8 cellular contexts compared by ENCODE assay signal in the genomic region with DNA sequence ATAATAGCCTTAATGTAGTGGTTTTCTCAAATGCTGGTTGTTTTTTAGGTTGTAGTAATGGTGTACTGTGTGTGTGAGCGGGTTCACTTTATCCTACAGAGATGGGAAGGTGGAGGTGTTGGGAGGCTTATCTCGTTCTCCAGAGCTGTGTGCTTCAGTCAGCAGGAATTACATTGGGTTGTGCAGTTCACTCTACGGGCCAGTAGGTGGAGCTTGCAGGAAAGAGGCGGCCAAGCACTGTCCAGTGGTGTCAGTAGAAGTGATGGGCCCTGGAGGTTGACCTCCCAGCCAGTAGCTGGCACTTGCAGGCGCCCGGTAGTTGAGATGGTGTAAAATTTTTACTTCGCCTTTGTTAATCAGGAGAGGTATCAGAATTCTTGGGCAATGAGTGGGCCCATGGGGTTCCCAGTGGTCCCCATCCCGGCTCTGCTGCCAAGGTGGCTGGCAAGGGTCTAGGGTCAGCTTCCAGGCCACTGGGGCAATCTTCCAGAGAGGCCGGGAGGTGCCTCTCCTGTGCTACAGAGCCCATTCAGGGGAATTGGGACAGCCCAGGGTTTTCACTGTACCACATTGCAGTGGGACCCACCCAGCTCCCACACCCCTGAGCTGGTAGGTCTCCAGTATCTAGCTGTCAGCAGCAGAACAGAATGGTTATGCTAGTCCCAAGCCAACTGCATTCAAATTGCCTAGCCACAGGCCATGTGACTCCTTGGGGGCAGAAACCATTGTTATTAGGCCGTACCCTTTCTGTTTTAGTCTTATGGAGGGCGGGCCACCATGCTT. TPM values are rescaled to one million over a fixed set of nuclear protein-coding genes. Genes with fewer than 3 reads are reported as not detected.
DNase-seq lines count a peak whose midpoint lies in the region; ATAC-seq, FAIRE-seq and TF ChIP-seq lines count a peak whose summit lies in the region.

No MANE protein-coding gene starts in this region.

- intact Hi-C loops in CD8-positive, alpha-beta T cell (cut with DNase I, micrococcal nuclease) = loop anchor here (1.0 to 2.0 kb wide), 3 partner anchors 60 to 104 kb away; no protein-coding TSS in a partner anchor
- intact Hi-C loops in activated CD4-positive, alpha-beta memory T cell treated with anti-CD3 and anti-CD28 coated beads for 36 hours (cut with micrococcal nuclease) = loop anchor here (1.0 to 2.0 kb wide), 2 partner anchors 104 to 222 kb away; no protein-coding TSS in a partner anchor

- FAIRE-seq in GM19239 (lab: Jason Lieb, UNC) = peak; percentile 97

- H3K4me1 Mint-ChIP-seq in CD8-positive, alpha-beta T cell (ENCODE audit: low read depth) = peaks cover 44% of the 10 kb centered on the region
- H3K4me1 Mint-ChIP-seq in activated CD4-positive, alpha-beta memory T cell treated with anti-CD3 and anti-CD28 coated beads for 36 hours (ENCODE audit: low read depth) = peaks cover 40% of the 10 kb centered on the region
- peaks cover 12 to 16% of the 10 kb centered on the region in 2 donors for H3K4me1 Mint-ChIP-seq in effector memory CD8-positive, alpha-beta T cell (ENCODE audit: low read depth in 2 of 2)
- H3K4me1 Mint-ChIP-seq in mesothelial cell of epicardium = peaks cover 8% of the 10 kb centered on the region
- H3K4me1 Mint-ChIP-seq in stimulated activated naive B cell treated with anti-CD40 and anti-IgM and Interleukin-4, amounts not matched to agents 10 μg/mL and 1 μg/mL and 100 μg/mL, for 72 hours = peaks cover 23 to 44% of the 10 kb centered on the region in 2 donors

- no peaks in the 10 kb centered on the region for H3K27me3 Mint-ChIP-seq in CD8-positive, alpha-beta T cell (ENCODE audit: low read depth)
- no peaks in the 10 kb centered on the region for H3K27me3 Mint-ChIP-seq in activated CD4-positive, alpha-beta memory T cell treated with anti-CD3 and anti-CD28 coated beads for 36 hours
- H3K27me3 Mint-ChIP-seq in effector memory CD8-positive, alpha-beta T cell = no peaks in the 10 kb centered on the region
- no peaks in the 10 kb centered on the region for H3K27me3 Mint-ChIP-seq in mesothelial cell of epicardium (ENCODE audit: low read depth)
- no peaks in the 10 kb centered on the region for H3K27me3 Mint-ChIP-seq in stimulated activated naive B cell treated with anti-CD40 and anti-IgM and Interleukin-4, amounts not matched to agents 10 μg/mL and 1 μg/mL and 100 μg/mL, for 72 hours

- CTCF ChIA-PET in CD8-positive, alpha-beta T cell (lab: Charles Lee) = interaction anchor here (0.6 to 6.1 kb wide), 53 partner anchors 9 to 276 kb away, joined by 3 to 49 read pairs (median 6); a partner anchor contains a TSS
- CTCF ChIA-PET in activated CD4-positive, alpha-beta memory T cell treated with anti-CD3 and anti-CD28 coated beads for 36 hours (lab: Charles Lee) = interaction anchor here (0.5 to 5.9 kb wide), 60 partner anchors 9 to 275 kb away, joined by 3 to 63 read pairs (median 6); no protein-coding TSS in a partner anchor

- peak overlapping the region; percentile 53 for H3K27ac Mint-ChIP-seq in CD8-positive, alpha-beta T cell
- H3K27ac Mint-ChIP-seq in activated CD4-positive, alpha-beta memory T cell treated with anti-CD3 and anti-CD28 coated beads for 36 hours = peak overlapping the region; percentile 60
- H3K27ac Mint-ChIP-seq in effector memory CD8-positive, alpha-beta T cell = peak overlapping the region; percentile 31 to 66
- H3K27ac Mint-ChIP-seq in mesothelial cell of epicardium = no peak overlapping the region
- peak overlapping the region; percentile 75 for H3K27ac Mint-ChIP-seq in stimulated activated naive B cell treated with anti-CD40 and anti-IgM and Interleukin-4, amounts not matched to agents 10 μg/mL and 1 μg/mL and 100 μg/mL, for 72 hours

- H3K4me1 ChIP-seq in CD8-positive, alpha-beta T cell (ENCODE audit: insufficient read depth, low read length) = peaks cover 17% of the 10 kb centered on the region

- TF ChIP-seq CTCF in CD8-positive, alpha-beta T cell (IDR thresholded peaks at IDR 0.05) = peak; percentile 82
- peak; percentile 82 for TF ChIP-seq CTCF in mesothelial cell of epicardium (IDR thresholded peaks at IDR 0.05; ENCODE audit: unreplicated experiment)

- H3K4me3 Mint-ChIP-seq in CD8-positive, alpha-beta T cell = no peak overlapping the region
- H3K4me3 Mint-ChIP-seq in activated CD4-positive, alpha-beta memory T cell treated with anti-CD3 and anti-CD28 coated beads for 36 hours = no peak overlapping the region
- no peak overlapping the region for H3K4me3 Mint-ChIP-seq in effector memory CD8-positive, alpha-beta T cell
- no peak overlapping the region for H3K4me3 Mint-ChIP-seq in mesothelial cell of epicardium
- H3K4me3 Mint-ChIP-seq in stimulated activated naive B cell treated with anti-CD40 and anti-IgM and Interleukin-4, amounts not matched to agents 10 μg/mL and 1 μg/mL and 100 μg/mL, for 72 hours = no peak overlapping the region

- no peaks in the 10 kb centered on the region for H3K27me3 ChIP-seq in CD8-positive, alpha-beta T cell (ENCODE audit: insufficient read depth, low read length)

- no peaks in the 10 kb centered on the region for H3K9me3 Mint-ChIP-seq in CD8-positive, alpha-beta T cell
- H3K9me3 Mint-ChIP-seq in activated CD4-positive, alpha-beta memory T cell treated with anti-CD3 and anti-CD28 coated beads for 36 hours = no peaks in the 10 kb centered on the region
- H3K9me3 Mint-ChIP-seq in effector memory CD8-positive, alpha-beta T cell = no peaks in the 10 kb centered on the region
- peaks cover 2% of the 10 kb centered on the region for H3K9me3 Mint-ChIP-seq in mesothelial cell of epicardium
- H3K9me3 Mint-ChIP-seq in stimulated activated naive B cell treated with anti-CD40 and anti-IgM and Interleukin-4, amounts not matched to agents 10 μg/mL and 1 μg/mL and 100 μg/mL, for 72 hours = peaks cover 5 to 6% of the 10 kb centered on the region in 2 donors

- H3K9me3 ChIP-seq in CD8-positive, alpha-beta T cell (ENCODE audit: low read length) = no peaks in the 10 kb centered on the region

- ATAC-seq in CD8-positive, alpha-beta T cell = peak; percentile 71
- peak; percentile 75 for ATAC-seq in HG03280 (IDR thresholded peaks at IDR 0.05; ENCODE audit: unreplicated experiment)
- peak; percentile 89 for ATAC-seq in effector memory CD8-positive, alpha-beta T cell (replicated peaks)
- ATAC-seq in stimulated activated naive B cell treated with anti-CD40 and anti-IgM and Interleukin-4, amounts not matched to agents 10 μg/mL and 1 μg/mL and 100 μg/mL, for 72 hours (replicated peaks) = peak; percentile 72 to 73

- H3K36me3 ChIP-seq in CD8-positive, alpha-beta T cell (ENCODE audit: insufficient read depth, low read length) = peaks cover 7% of the 10 kb centered on the region

- H3K27ac ChIP-seq in CD8-positive, alpha-beta T cell (ENCODE audit: low read depth, low read length) = no peak overlapping the region

- peaks cover 72% of the 10 kb centered on the region for H3K36me3 Mint-ChIP-seq in CD8-positive, alpha-beta T cell
- H3K36me3 Mint-ChIP-seq in activated CD4-positive, alpha-beta memory T cell treated with anti-CD3 and anti-CD28 coated beads for 36 hours = peaks cover 36% of the 10 kb centered on the region
- peaks cover 27% of the 10 kb centered on the region for H3K36me3 Mint-ChIP-seq in effector memory CD8-positive, alpha-beta T cell (ENCODE audit: insufficient read depth)
- peaks cover 39% of the 10 kb centered on the region for H3K36me3 Mint-ChIP-seq in mesothelial cell of epicardium
- peaks cover 37 to 68% of the 10 kb centered on the region in 2 donors for H3K36me3 Mint-ChIP-seq in stimulated activated naive B cell treated with anti-CD40 and anti-IgM and Interleukin-4, amounts not matched to agents 10 μg/mL and 1 μg/mL and 100 μg/mL, for 72 hours

- peak in 6 of 7 experiments; percentile 24 to 69 (median 51) for DNase-seq in CD8-positive, alpha-beta T cell
- DNase-seq in GM19239 (ENCODE audit: insufficient read length, low spot score) (peak; percentile 32), NCI-H526 treated with DMSO at 0.1 percent for 48 hours (lab: John Stamatoyannopoulos, UW) (peak; percentile 66), mesothelial cell of epicardium (ENCODE audit: low spot score in 2 of 2, unreplicated experiment in 2 of 2) (no peak)
- peak; percentile 72 for DNase-seq in activated CD4-positive, alpha-beta memory T cell treated with anti-CD3 and anti-CD28 coated beads for 36 hours
- DNase-seq in effector memory CD8-positive, alpha-beta T cell = peak; percentile 48 to 54 (median 48)
- peak; percentile 32 for DNase-seq in stimulated activated naive B cell treated with anti-CD40 and anti-IgM and Interleukin-4, amounts not matched to agents 10 μg/mL and 1 μg/mL and 100 μg/mL, for 72 hours

- H3K4me3 ChIP-seq in CD8-positive, alpha-beta T cell (ENCODE audit: low read depth, low read length) = no peak overlapping the region

- POLR2A ChIA-PET in CD8-positive, alpha-beta T cell (lab: Charles Lee) = interaction anchor here (0.9 to 4.5 kb wide), 8 partner anchors 15 to 105 kb away, joined by 3 to 21 read pairs (median 4); no protein-coding TSS in a partner anchor
- POLR2A ChIA-PET in activated CD4-positive, alpha-beta memory T cell treated with anti-CD3 and anti-CD28 coated beads for 36 hours (lab: Charles Lee) = interaction anchor here (0.6 to 1.0 kb wide), 2 partner anchors 56 to 530 kb away, joined by 3 to 4 read pairs; no protein-coding TSS in a partner anchor

RNA-seq across cellular contexts. Expression of a gene that starts 43.8 kb away (rescaled TPM):
- 100 to 1,000 TPM; 161 to 178 TPM for total RNA-seq in CD8-positive, alpha-beta T cell
- total RNA-seq in activated CD4-positive, alpha-beta memory T cell treated with anti-CD3 and anti-CD28 coated beads for 36 hours = 10 to 100 TPM; 33.7 to 34.3 TPM
- 39.8 to 42.8 TPM (median 42.7 TPM) in 3 replicates for total RNA-seq in mesothelial cell of epicardium

Comparison
In these comparisons a context has a peak if more than half of its experiments do, and no peak if none do; other contexts are left out.
1. DNase-seq: peak in CD8-positive, alpha-beta T cell (6 of 7), GM19239 (single experiment), NCI-H526 treated with DMSO at 0.1 percent for 48 hours (single experiment), activated CD4-positive, alpha-beta memory T cell treated with anti-CD3 and anti-CD28 coated beads for 36 hours (single experiment), effector memory CD8-positive, alpha-beta T cell (3 of 3) and stimulated activated naive B cell treated with anti-CD40 and anti-IgM and Interleukin-4, amounts not matched to agents 10 μg/mL and 1 μg/mL and 100 μg/mL, for 72 hours (single experiment); none in mesothelial cell of epicardium (0 of 2).
2. Peak in every context shown above with its lines, with median percentiles within 50 percentile points of each other: ATAC-seq.